In genomic region chr17:54784305-54784704, GRCh38 we compare ENCODE assay signal across 6 cellular contexts.
"Had no signal": no experiment of that assay in that cellular context is flagged by ENCODE, and none has a peak within 500 bp of the region (broad histone marks: within the 10 kb centered on the region; RNA-seq: fewer than 3 reads in every experiment).

No MANE protein-coding gene starts in this region.

- DNase-seq: GM23248, GOT3, H7, HFFc6, KBM-7 had no signal

- H3K4me1 Mint-ChIP-seq: IgD-negative memory B cell had no signal

- H3K27ac Mint-ChIP-seq: HFFc6, IgD-negative memory B cell had no signal

- H3K27me3 Mint-ChIP-seq: IgD-negative memory B cell had no signal

- H3K4me3 Mint-ChIP-seq: HFFc6, IgD-negative memory B cell had no signal

- H3K36me3 Mint-ChIP-seq: IgD-negative memory B cell had no signal
